In the genomic region with DNA sequence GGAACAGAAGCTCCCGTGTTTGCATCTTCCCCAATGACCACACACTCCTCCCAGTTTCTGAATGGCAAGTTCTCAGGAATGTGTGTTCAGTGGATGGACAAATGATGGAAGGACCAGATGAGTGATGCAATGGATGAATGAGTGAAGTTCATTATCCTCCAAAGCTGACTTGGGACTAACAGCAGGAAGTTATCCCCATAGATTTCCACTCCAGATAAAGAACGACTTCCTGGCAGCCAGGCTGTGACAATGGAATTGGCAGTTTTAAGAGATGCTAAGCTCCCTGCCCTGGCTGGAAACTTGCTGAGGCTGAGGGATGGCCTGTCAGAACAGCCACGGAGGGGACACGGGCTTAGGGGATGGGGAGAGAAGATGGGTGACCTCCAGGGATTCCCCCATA, we compare ENCODE assay signal across 28 cellular contexts.
"Had no signal": no experiment of that assay in that cellular context is flagged by ENCODE, and none has a peak within 500 bp of the region (broad histone marks: within the 10 kb centered on the region; RNA-seq: fewer than 3 reads in every experiment).

No MANE protein-coding gene starts in this region.

- H3K4me1 Mint-ChIP-seq: naive thymus-derived CD8-positive, alpha-beta T cell; stimulated activated naive B cell treated with anti-CD40 and anti-IgM and Interleukin-4, amounts not matched to agents 10 μg/mL and 1 μg/mL and 100 μg/mL, for 72 hours had no signal

- H3K27me3 Mint-ChIP-seq: stimulated activated naive B cell treated with anti-CD40 and anti-IgM and Interleukin-4, amounts not matched to agents 10 μg/mL and 1 μg/mL and 100 μg/mL, for 72 hours; stimulated activated naive CD8-positive, alpha-beta T cell treated with anti-CD3 and anti-CD28 coated beads, Interleukin-15, Interleukin-2, amounts not matched to agents 100 ng/mL and 50 ng/mL, for 24 hours had no signal

- H3K27ac Mint-ChIP-seq: naive thymus-derived CD8-positive, alpha-beta T cell; natural killer cell treated with Interleukin-12 subunit alpha and Interleukin-12 subunit beta and Interleukin-15 and Interleukin-18, amount 100 ng/mL, for 72 hours; neural progenitor cell; stimulated activated effector memory CD8-positive, alpha-beta T cell treated with anti-CD3 and anti-CD28 coated beads, Interleukin-12 subunit alpha, Interleukin-12 subunit beta, amount 100 ng/mL, for 72 hours; stimulated activated naive B cell treated with anti-CD40 and anti-IgM and Interleukin-4, amounts not matched to agents 10 μg/mL and 1 μg/mL and 100 μg/mL, for 72 hours; stimulated activated naive CD8-positive, alpha-beta T cell treated with anti-CD3 and anti-CD28 coated beads, Interleukin-15, Interleukin-2, amounts not matched to agents 100 ng/mL and 50 ng/mL, for 24 hours had no signal

- H3K4me2 ChIP-seq: neural progenitor cell, smooth muscle cell had no signal

- H3K36me3 Mint-ChIP-seq: naive thymus-derived CD8-positive, alpha-beta T cell; natural killer cell treated with Interleukin-12 subunit alpha and Interleukin-12 subunit beta and Interleukin-15 and Interleukin-18, amount 100 ng/mL, for 72 hours; stimulated activated effector memory CD8-positive, alpha-beta T cell treated with anti-CD3 and anti-CD28 coated beads, Interleukin-12 subunit alpha, Interleukin-12 subunit beta, amount 100 ng/mL, for 72 hours; stimulated activated naive B cell treated with anti-CD40 and anti-IgM and Interleukin-4, amounts not matched to agents 10 μg/mL and 1 μg/mL and 100 μg/mL, for 72 hours had no signal

- H3K27ac ChIP-seq: neural progenitor cell, neutrophil, pancreas, prostate gland, right atrium auricular region, skin epidermis, spleen, stomach, thoracic aorta, thyroid gland, tibial nerve, upper lobe of left lung, vagina had no signal

- H3K4me3 ChIP-seq: neural progenitor cell, pancreas, prostate gland, right atrium auricular region, skin epidermis, smooth muscle cell, spleen, stomach, thoracic aorta, thyroid gland, tibial nerve, upper lobe of left lung, vagina had no signal

- H3K27me3 ChIP-seq: neural progenitor cell, neutrophil, pancreas, right atrium auricular region, thyroid gland, tibial nerve, upper lobe of left lung, vagina had no signal

- H3K4me1 ChIP-seq: pancreas, prostate gland, right atrium auricular region, spleen, stomach, thyroid gland, tibial nerve, upper lobe of left lung, vagina had no signal

- H2AFZ ChIP-seq: neural progenitor cell had no signal

- H3K9ac ChIP-seq: neural progenitor cell had no signal

- H3K9me3 Mint-ChIP-seq: natural killer cell treated with Interleukin-12 subunit alpha and Interleukin-12 subunit beta and Interleukin-15 and Interleukin-18, amount 100 ng/mL, for 72 hours; neural progenitor cell; stimulated activated effector memory CD8-positive, alpha-beta T cell treated with anti-CD3 and anti-CD28 coated beads, Interleukin-12 subunit alpha, Interleukin-12 subunit beta, amount 100 ng/mL, for 72 hours; stimulated activated naive B cell treated with anti-CD40 and anti-IgM and Interleukin-4, amounts not matched to agents 10 μg/mL and 1 μg/mL and 100 μg/mL, for 72 hours; stimulated activated naive CD8-positive, alpha-beta T cell treated with anti-CD3 and anti-CD28 coated beads, Interleukin-15, Interleukin-2, amounts not matched to agents 100 ng/mL and 50 ng/mL, for 24 hours had no signal

- ATAC-seq: naive thymus-derived CD8-positive, alpha-beta T cell; natural killer cell treated with Interleukin-12 subunit alpha and Interleukin-12 subunit beta and Interleukin-15 and Interleukin-18, amount 100 ng/mL, for 72 hours; pancreas; sciatic nerve; stimulated activated effector memory CD8-positive, alpha-beta T cell treated with anti-CD3 and anti-CD28 coated beads, Interleukin-12 subunit alpha, Interleukin-12 subunit beta, amount 100 ng/mL, for 72 hours; stimulated activated naive B cell treated with anti-CD40 and anti-IgM and Interleukin-4, amounts not matched to agents 10 μg/mL and 1 μg/mL and 100 μg/mL, for 72 hours had no signal

- DNase-seq: naive thymus-derived CD8-positive, alpha-beta T cell; nucleus accumbens; pancreas; retina; spleen; stimulated activated CD4-positive, alpha-beta T cell treated with anti-CD3 and anti-CD28 coated beads, Interleukin-12 subunit alpha, Interleukin-12 subunit beta, amount 100 ng/mL, for 4 hours; stimulated activated CD4-positive, alpha-beta T cell treated with anti-CD3 and anti-CD28 coated beads, Interleukin-2, amount 100 ng/mL, for 24 hours; stimulated activated CD4-positive, alpha-beta T cell treated with anti-CD3 and anti-CD28 coated beads, Interleukin-2, amount 100 ng/mL, for 48 hours; stimulated activated CD4-positive, alpha-beta T cell treated with anti-CD3 and anti-CD28 coated beads, Interleukin-4, amount 100 ng/mL, for 24 hours; stimulated activated naive B cell treated with anti-CD40 and anti-IgM and Interleukin-4, amounts not matched to agents 10 μg/mL and 1 μg/mL and 100 μg/mL, for 72 hours; stimulated activated naive CD4-positive, alpha-beta T cell treated with Interleukin-2 at 50 U/mL for 16 hours; stomach; thyroid gland; trophoblast cell; upper lobe of left lung had no signal

- H3K36me3 ChIP-seq: neural progenitor cell, neutrophil, pancreas, prostate gland, right atrium auricular region, spleen, stomach, thoracic aorta, thyroid gland, tibial nerve, upper lobe of left lung, vagina had no signal

- H3K4me3 Mint-ChIP-seq: naive thymus-derived CD8-positive, alpha-beta T cell; natural killer cell treated with Interleukin-12 subunit alpha and Interleukin-12 subunit beta and Interleukin-15 and Interleukin-18, amount 100 ng/mL, for 72 hours; neural progenitor cell; stimulated activated effector memory CD8-positive, alpha-beta T cell treated with anti-CD3 and anti-CD28 coated beads, Interleukin-12 subunit alpha, Interleukin-12 subunit beta, amount 100 ng/mL, for 72 hours; stimulated activated naive B cell treated with anti-CD40 and anti-IgM and Interleukin-4, amounts not matched to agents 10 μg/mL and 1 μg/mL and 100 μg/mL, for 72 hours; stimulated activated naive CD8-positive, alpha-beta T cell treated with anti-CD3 and anti-CD28 coated beads, Interleukin-15, Interleukin-2, amounts not matched to agents 100 ng/mL and 50 ng/mL, for 24 hours had no signal

- H3K9me3 ChIP-seq: neutrophil, pancreas, prostate gland, right atrium auricular region, spleen, stomach, thoracic aorta, thyroid gland, tibial nerve, upper lobe of left lung, vagina had no signal
